25 cellular contexts compared by ENCODE assay signal in genomic region chr11:75271730-75272129, GRCh38. TPM values are rescaled to one million over a fixed set of nuclear protein-coding genes. Genes with fewer than 3 reads are reported as not detected.
DNase-seq lines count a peak whose midpoint lies in the region; ATAC-seq, FAIRE-seq and TF ChIP-seq lines count a peak whose summit lies in the region.
"Had no signal": no experiment of that assay in that cellular context is flagged by ENCODE, and none has a peak within 500 bp of the region (broad histone marks: within the 10 kb centered on the region; RNA-seq: fewer than 3 reads in every experiment).

No MANE protein-coding gene starts in this region.

- POLR2A ChIA-PET in activated CD4-positive, alpha-beta T cell treated with anti-CD3 and anti-CD28 coated beads, Interleukin-2, amount 10 ng/mL, durations not matched to agents 7 days and 5 days (lab: Charles Lee), result no interaction called here
- POLR2A ChIA-PET in naive thymus-derived CD8-positive, alpha-beta T cell (lab: Charles Lee), result interaction anchor here (0.9 to 11.2 kb wide), 8 partner anchors 8 to 131 kb away, joined by 3 to 146 read pairs (median 4); partner anchors contain the start of gene TPBGL

- no peaks in the 10 kb centered on the region for H3K9me3 Mint-ChIP-seq in activated CD4-positive, alpha-beta T cell treated with anti-CD3 and anti-CD28 coated beads, Interleukin-2, amount 10 ng/mL, durations not matched to agents 7 days and 5 days
- H3K9me3 Mint-ChIP-seq in CD14-positive monocyte, result no peaks in the 10 kb centered on the region
- H3K9me3 Mint-ChIP-seq in naive thymus-derived CD8-positive, alpha-beta T cell, result no peaks in the 10 kb centered on the region

- H3K27me3 ChIP-seq in small intestine (ENCODE audit: control insufficient read depth in 2 of 2, insufficient read depth in 2 of 2, low read length in 2 of 2), result no peaks in the 10 kb centered on the region
- H3K27me3 ChIP-seq: esophagus squamous epithelium, gastroesophageal sphincter, SJSA1 had no signal

- WGBS in small intestine, 3 donors, result 81 to 91% (median 88%) methylated on average over 6 of the region's 6 CpGs

- H3K36me3 Mint-ChIP-seq in activated CD4-positive, alpha-beta T cell treated with anti-CD3 and anti-CD28 coated beads, Interleukin-2, amount 10 ng/mL, durations not matched to agents 7 days and 5 days (ENCODE audit: low read depth), result peaks cover 12% of the 10 kb centered on the region
- H3K36me3 Mint-ChIP-seq in CD14-positive monocyte, result peaks cover 72 to 92% of the 10 kb centered on the region in 2 donors
- peaks cover 4% of the 10 kb centered on the region for H3K36me3 Mint-ChIP-seq in T-helper 17 cell (ENCODE audit: low read depth)
- H3K36me3 Mint-ChIP-seq in naive thymus-derived CD8-positive, alpha-beta T cell, result peaks cover 0 to 32% (median 11%) of the 10 kb centered on the region in 3 donors

- TF ChIP-seq CTCF in CD14-positive monocyte (IDR thresholded peaks at IDR 0.05), result no peak

- FAIRE-seq in small intestine (lab: Jason Lieb, UNC), result no peak
- FAIRE-seq: keratinocyte, urothelium cell line had no signal

- DNase-seq in activated CD4-positive, alpha-beta T cell treated with anti-CD3 and anti-CD28 coated beads, Interleukin-2, amount 10 ng/mL, durations not matched to agents 7 days and 5 days, result no peak
- no peak for DNase-seq in activated CD4-positive, alpha-beta T cell treated with anti-CD3 and anti-CD28 coated beads, Interleukin-2, amount 50 U/mL, for 1 hour
- DNase-seq in CD14-positive monocyte (ENCODE audit: low spot score) (peak; percentile 4), T-helper 17 cell (no peak), small intestine (no peak)
- no peak for DNase-seq in naive thymus-derived CD8-positive, alpha-beta T cell
- DNase-seq: activated T-cell treated with anti-CD3 and anti-CD28 coated beads, Interleukin-2, amount 50 U/mL, for 1 hour; esophagus squamous epithelium; GF-D8; HCEC 1CT; NCI-H1417 treated with DMSO at 0.1 percent for 48 hours; stimulated activated CD8-positive, alpha-beta memory T cell treated with anti-CD3 and anti-CD28 coated beads, Interleukin-4, amount 100 ng/mL, for 48 hours had no signal

- intact Hi-C loops in CD14-positive monocyte (cut with micrococcal nuclease), result no loop called here

- CTCF ChIA-PET in activated CD4-positive, alpha-beta T cell treated with anti-CD3 and anti-CD28 coated beads, Interleukin-2, amount 10 ng/mL, durations not matched to agents 7 days and 5 days (lab: Charles Lee), result interaction anchor here (0.6 to 3.2 kb wide), 5 partner anchors 9 to 131 kb away, joined by 3 to 17 read pairs (median 6); no protein-coding TSS in a partner anchor

- H3K4me3 Mint-ChIP-seq in activated CD4-positive, alpha-beta T cell treated with anti-CD3 and anti-CD28 coated beads, Interleukin-2, amount 10 ng/mL, durations not matched to agents 7 days and 5 days, result no peak overlapping the region
- no peak overlapping the region for H3K4me3 Mint-ChIP-seq in CD14-positive monocyte
- peak overlapping the region; percentile 61 for H3K4me3 Mint-ChIP-seq in T-helper 17 cell
- H3K4me3 Mint-ChIP-seq in naive thymus-derived CD8-positive, alpha-beta T cell, result peak overlapping the region in 3 of 10 donors; percentile 16 to 30 (median 18)

- peaks cover 2 to 9% of the 10 kb centered on the region in 2 donors for H3K36me3 ChIP-seq in small intestine (ENCODE audit: control insufficient read depth in 2 of 2, insufficient read depth in 2 of 2, low read length in 2 of 2)
- H3K36me3 ChIP-seq: SJSA1 had no signal

- H3K27ac ChIP-seq in small intestine (ENCODE audit: low read depth in 1 of 2, low read length in 1 of 2), result no peak overlapping the region
- H3K27ac ChIP-seq: esophagus squamous epithelium, gastroesophageal sphincter, SJSA1, VCaP had no signal

- H3K9me3 ChIP-seq in T-helper 17 cell (ENCODE audit: control insufficient read depth, low read length, poor library complexity, severe bottlenecking) (no peaks in the 10 kb centered on the region), small intestine (ENCODE audit: control insufficient read depth, low read depth) (no peaks in the 10 kb centered on the region)
- H3K9me3 ChIP-seq: esophagus squamous epithelium, gastroesophageal sphincter, SJSA1 had no signal

- peaks cover 0 to under 1% of the 10 kb centered on the region in 2 donors for H3K4me1 ChIP-seq in small intestine (ENCODE audit: control insufficient read depth in 2 of 2, insufficient read depth in 1 of 2, low read depth in 1 of 2, low read length in 1 of 2)
- H3K4me1 ChIP-seq: gastroesophageal sphincter, SJSA1 had no signal

- peaks cover 45% of the 10 kb centered on the region for H3K4me1 Mint-ChIP-seq in activated CD4-positive, alpha-beta T cell treated with anti-CD3 and anti-CD28 coated beads, Interleukin-2, amount 10 ng/mL, durations not matched to agents 7 days and 5 days
- H3K4me1 Mint-ChIP-seq in CD14-positive monocyte (peaks cover 42% of the 10 kb centered on the region), T-helper 17 cell (peaks cover 19% of the 10 kb centered on the region)
- H3K4me1 Mint-ChIP-seq in naive thymus-derived CD8-positive, alpha-beta T cell, result peaks cover 28 to 55% (median 49%) of the 10 kb centered on the region in 4 donors

- ATAC-seq in T-helper 17 cell, result no peak
- no peak for ATAC-seq in naive thymus-derived CD8-positive, alpha-beta T cell
- ATAC-seq in HG03039 (IDR thresholded peaks at IDR 0.05; ENCODE audit: unreplicated experiment), result no peak
- no peak for ATAC-seq in HG02678 (IDR thresholded peaks at IDR 0.05; ENCODE audit: unreplicated experiment)
- ATAC-seq: gastroesophageal sphincter, Panc1 had no signal

- H3K27me3 Mint-ChIP-seq in activated CD4-positive, alpha-beta T cell treated with anti-CD3 and anti-CD28 coated beads, Interleukin-2, amount 10 ng/mL, durations not matched to agents 7 days and 5 days, result no peaks in the 10 kb centered on the region
- no peaks in the 10 kb centered on the region for H3K27me3 Mint-ChIP-seq in CD14-positive monocyte (ENCODE audit: low read depth in 3 of 3)
- H3K27me3 Mint-ChIP-seq in T-helper 17 cell, result no peaks in the 10 kb centered on the region
- no peaks in the 10 kb centered on the region for H3K27me3 Mint-ChIP-seq in naive thymus-derived CD8-positive, alpha-beta T cell

- H3K4me3 ChIP-seq in small intestine (ENCODE audit: low read depth in 1 of 2, low read length in 2 of 2), result no peak overlapping the region
- H3K4me3 ChIP-seq: esophagus squamous epithelium, gastroesophageal sphincter, SJSA1 had no signal

- H3K27ac Mint-ChIP-seq in activated CD4-positive, alpha-beta T cell treated with anti-CD3 and anti-CD28 coated beads, Interleukin-2, amount 10 ng/mL, durations not matched to agents 7 days and 5 days, result peak overlapping the region; percentile 82
- H3K27ac Mint-ChIP-seq in CD14-positive monocyte (peak overlapping the region in 2 of 7 donors; percentile 13 to 73), T-helper 17 cell (peak overlapping the region; percentile 91)
- H3K27ac Mint-ChIP-seq in naive thymus-derived CD8-positive, alpha-beta T cell, result peak overlapping the region; percentile 86 to 98 (median 95)

RNA-seq across cellular contexts. Expression of gene TPBGL, which starts 31.2 kb away (rescaled TPM):
- under 1 TPM in 1 of 2 experiments, not detected in 1; 0.06 TPM for total RNA-seq in activated CD4-positive, alpha-beta T cell treated with anti-CD3 and anti-CD28 coated beads, Interleukin-2, amount 10 ng/mL, durations not matched to agents 7 days and 5 days
- polyA plus RNA-seq in CD14-positive monocyte, result not detected
- total RNA-seq in T-helper 17 cell, result under 1 TPM; 0.42 to 0.60 TPM
- total RNA-seq in naive thymus-derived CD8-positive, alpha-beta T cell, result under 1 TPM; 0.16 TPM
- polyA plus RNA-seq in naive thymus-derived CD8-positive, alpha-beta T cell, result under 1 TPM; 0.09 to 0.24 (median 0.12) TPM
- polyA plus RNA-seq in small intestine, result under 1 TPM in 1 of 3 donors, not detected in 2; 0.78 TPM
- total RNA-seq: lung microvascular endothelial cell, MCF 10A, NCI-H460, osteocyte, SJSA1 had no signal
- polyA plus RNA-seq: BJ, keratinocyte had no signal
